1 cellular context compared by ENCODE assay signal in the genomic region with DNA sequence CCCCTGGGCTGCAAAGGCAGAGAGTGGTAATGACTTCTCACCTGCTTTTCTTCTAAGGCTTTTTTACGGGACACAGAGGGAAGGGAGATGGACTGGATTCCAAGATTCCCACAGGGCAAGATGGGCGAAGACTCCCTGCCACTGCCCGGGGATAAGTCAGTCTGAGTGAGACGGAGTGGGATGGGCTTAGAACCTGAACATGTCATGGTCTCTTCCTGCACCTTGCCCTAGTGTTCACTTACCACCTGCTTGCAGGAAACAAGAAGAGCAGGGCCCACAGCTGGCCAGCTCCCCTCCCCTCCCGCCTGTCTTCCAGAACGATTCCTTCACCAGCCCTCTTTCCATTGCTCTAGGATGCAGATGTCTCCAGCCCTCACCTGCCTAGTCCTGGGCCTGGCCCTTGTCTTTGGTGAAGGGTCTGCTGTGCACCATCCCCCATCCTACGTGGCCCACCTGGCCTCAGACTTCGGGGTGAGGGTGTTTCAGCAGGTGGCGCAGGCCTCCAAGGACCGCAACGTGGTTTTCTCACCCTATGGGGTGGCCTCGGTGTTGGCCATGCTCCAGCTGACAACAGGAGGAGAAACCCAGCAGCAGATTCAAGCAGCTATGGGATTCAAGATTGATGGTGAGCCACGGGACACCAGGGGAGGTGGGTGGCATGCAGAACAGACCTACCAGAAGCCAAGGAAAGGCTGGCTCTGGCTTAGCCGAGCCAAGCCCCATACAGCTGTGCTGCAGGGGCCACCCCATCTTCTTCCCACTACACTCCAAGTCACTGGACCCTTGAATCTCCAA.
TF ChIP-seq lines count a peak whose summit lies in the region.

No MANE protein-coding gene starts in this region.

TF ChIP-seq in HepG2, 621 proteins besides CTCF, POLR2A, EP300 and RAD21 (continued from another document):
- TF ChIP-seq ZNF574 (CRISPR knock-in tag; IDR thresholded peaks at IDR 0.05) (peak; percentile 15; the same call in 1 of the 2 replicates), RFX5 (IDR thresholded peaks at IDR 0.05; ENCODE audit: low read depth, low read length) (no peak), ZNF558 (CRISPR knock-in tag; IDR thresholded peaks at IDR 0.05; ENCODE audit: borderline replicate concordance) (peak; percentile 81; the same call in 1 of the 2 replicates), SMYD3 (CRISPR knock-in tag; IDR thresholded peaks at IDR 0.05) (peak; percentile 44; the same call in 1 of the 2 replicates), HOXA3 (CRISPR knock-in tag; IDR thresholded peaks at IDR 0.05) (0 out of 2 replicates have a peak, but pooled peaks have one; percentile 6), ZNF605 (CRISPR knock-in tag; IDR thresholded peaks at IDR 0.05) (0 out of 2 replicates have a peak, but pooled peaks have one; percentile 23), ZNF431 (CRISPR knock-in tag; IDR thresholded peaks at IDR 0.05; ENCODE audit: borderline replicate concordance, low read depth) (0 out of 2 replicates have a peak, but pooled peaks have one; percentile 21), ZFP62 (CRISPR knock-in tag; IDR thresholded peaks at IDR 0.05) (peak; percentile 12; the same call in 1 of the 2 replicates), SETDB1 (CRISPR knock-in tag; IDR thresholded peaks at IDR 0.05; ENCODE audit: borderline replicate concordance) (no peak), TRIM24 (CRISPR knock-in tag; IDR thresholded peaks at IDR 0.05) (no peak), HNF1B (CRISPR knock-in tag; IDR thresholded peaks at IDR 0.05) (peak; percentile 79), ATF7-NPFF (CRISPR knock-in tag; IDR thresholded peaks at IDR 0.05; ENCODE audit: low read depth) (peak; percentile 19; the same call in 1 of the 2 replicates), HDAC1 (CRISPR knock-in tag; IDR thresholded peaks at IDR 0.05) (0 out of 2 replicates have a peak, but pooled peaks have one; percentile 26), NFKB2 (CRISPR knock-in tag; IDR thresholded peaks at IDR 0.05; ENCODE audit: borderline replicate concordance) (peak; percentile 32; the same call in 1 of the 2 replicates), ZNF687 (CRISPR knock-in tag; IDR thresholded peaks at IDR 0.05) (peak; percentile 79), ZNF607 (CRISPR knock-in tag; IDR thresholded peaks at IDR 0.05; ENCODE audit: borderline replicate concordance) (0 out of 2 replicates have a peak, but pooled peaks have one; percentile 65), NRL (CRISPR knock-in tag; IDR thresholded peaks at IDR 0.05; ENCODE audit: borderline replicate concordance) (peak; percentile 57; the same call in 1 of the 2 replicates), ELF1 (CRISPR knock-in tag; IDR thresholded peaks at IDR 0.05) (no peak), ZNF749 (CRISPR knock-in tag; IDR thresholded peaks at IDR 0.05; ENCODE audit: borderline replicate concordance) (no peak), FOSL1 (CRISPR knock-in tag; IDR thresholded peaks at IDR 0.05; ENCODE audit: borderline replicate concordance) (no peak)
- TF ChIP-seq, protein P1, sequence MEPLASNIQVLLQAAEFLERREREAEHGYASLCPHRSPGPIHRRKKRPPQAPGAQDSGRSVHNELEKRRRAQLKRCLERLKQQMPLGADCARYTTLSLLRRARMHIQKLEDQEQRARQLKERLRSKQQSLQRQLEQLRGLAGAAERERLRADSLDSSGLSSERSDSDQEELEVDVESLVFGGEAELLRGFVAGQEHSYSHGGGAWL (CRISPR knock-in tag; IDR thresholded peaks at IDR 0.05), result 0 out of 2 replicates have a peak, but pooled peaks have one; percentile 22
TF ChIP-seq in HepG2: peak in this region for 39.
